18 cellular contexts compared by ENCODE assay signal in genomic region chr20:34978092-34978744, GRCh38. TPM values are rescaled to one million over a fixed set of nuclear protein-coding genes. Genes with fewer than 3 reads are reported as not detected.
"Had no signal": no experiment of that assay in that cellular context is flagged by ENCODE, and none has a peak within 500 bp of the region (broad histone marks: within the 10 kb centered on the region; RNA-seq: fewer than 3 reads in every experiment).

No MANE protein-coding gene starts in this region.

- H3K9me3 ChIP-seq: neutrophil, thyroid gland had no signal

- H3K36me3 Mint-ChIP-seq: activated CD4-positive, alpha-beta memory T cell treated with anti-CD3 and anti-CD28 coated beads for 36 hours; activated naive CD4-positive, alpha-beta T cell treated with anti-CD3 and anti-CD28 coated beads, Interleukin-2, amount 50 U/mL, for 72 hours; brain; memory B cell had no signal

- H3K27me3 ChIP-seq: thyroid gland had no signal

- H3K4me3 ChIP-seq: thyroid gland had no signal

- H3K27ac Mint-ChIP-seq: activated CD4-positive, alpha-beta memory T cell treated with anti-CD3 and anti-CD28 coated beads for 36 hours; activated naive CD4-positive, alpha-beta T cell treated with anti-CD3 and anti-CD28 coated beads, Interleukin-2, amount 50 U/mL, for 72 hours; memory B cell; progenitor cell of endocrine pancreas; T-helper 2 cell treated with Interferon-gamma antibody and Interleukin-4, amounts not matched to agents 5 μg/mL and 100 μg/mL, for 36 hours had no signal

- H3K36me3 ChIP-seq: neutrophil, thyroid gland had no signal

- H3K4me1 ChIP-seq: thyroid gland had no signal

- DNase-seq: activated CD4-positive, alpha-beta memory T cell treated with anti-CD3 and anti-CD28 coated beads for 36 hours; activated effector memory CD4-positive, alpha-beta T cell treated with anti-CD3 and anti-CD28 coated beads, Interleukin-2, amount 50 U/mL, for 16 hours; activated T-cell treated with anti-CD3 and anti-CD28 coated beads, Interleukin-2, amount 50 U/mL, for 4 hours; amniotic stem cell; cerebellar nuclear complex; dermis blood vessel endothelial cell; head of caudate nucleus; thyroid gland had no signal

- H3K4me3 Mint-ChIP-seq: activated CD4-positive, alpha-beta memory T cell treated with anti-CD3 and anti-CD28 coated beads for 36 hours; activated T-cell treated with anti-CD3 and anti-CD28 coated beads, Interleukin-2, amount 50 U/mL, for 4 hours; brain; memory B cell; T-helper 2 cell treated with Interferon-gamma antibody and Interleukin-4, amounts not matched to agents 5 μg/mL and 100 μg/mL, for 36 hours had no signal

- ATAC-seq: activated naive CD4-positive, alpha-beta T cell treated with anti-CD3 and anti-CD28 coated beads, Interleukin-2, amount 50 U/mL, for 72 hours; activated T-cell treated with anti-CD3 and anti-CD28 coated beads, Interleukin-2, amount 50 U/mL, for 4 hours; esophagus mucosa; left lobe of liver had no signal

- H3K27ac ChIP-seq: neutrophil, thyroid gland had no signal

- FAIRE-seq: islet of Langerhans, urothelium cell line had no signal

RNA-seq across cellular contexts. Expression of gene MYH7B, which starts 22.6 kb away (rescaled TPM):
- total RNA-seq: esophagus mucosa had no signal
